21 cellular contexts compared by ENCODE assay signal in the genomic region with DNA sequence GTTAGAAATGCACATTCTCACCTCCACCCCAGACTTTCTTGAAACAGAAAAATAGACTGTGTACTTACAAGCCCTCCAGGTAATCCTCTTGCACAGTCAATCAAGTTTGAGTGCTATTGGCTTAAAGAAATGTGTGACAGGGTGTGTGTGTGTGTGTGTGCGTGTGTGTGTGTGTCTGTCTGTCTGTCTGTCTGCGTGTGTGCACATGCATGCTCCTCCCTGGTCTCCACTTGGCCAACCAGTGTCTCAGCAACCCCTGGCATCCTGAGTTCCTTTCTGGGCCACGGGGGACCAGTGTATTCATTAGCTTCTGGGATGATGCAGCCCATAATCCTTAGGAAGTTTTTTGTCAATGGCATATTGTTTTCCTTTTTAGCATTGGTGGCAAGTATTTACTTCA. TPM values are rescaled to one million over a fixed set of nuclear protein-coding genes. Genes with fewer than 3 reads are reported as not detected.
DNase-seq lines count a peak whose midpoint lies in the region; ATAC-seq and TF ChIP-seq lines count a peak whose summit lies in the region.
"Had no signal": no experiment of that assay in that cellular context is flagged by ENCODE, and none has a peak within 500 bp of the region (broad histone marks: within the 10 kb centered on the region; RNA-seq: fewer than 3 reads in every experiment).

No MANE protein-coding gene starts in this region.

- H2BK5ac ChIP-seq in trophoblast cell (ENCODE audit: low read depth, low read length, poor library complexity): no peak overlapping the region

- peaks cover 26% of the 10 kb centered on the region for H3K27me3 Mint-ChIP-seq in glutamatergic neuron (ENCODE audit: unreplicated experiment)

- H2BK120ac ChIP-seq in trophoblast cell (ENCODE audit: insufficient read depth, low read length, poor library complexity): no peak overlapping the region

- no peak for TF ChIP-seq CTCF in glutamatergic neuron (IDR thresholded peaks at IDR 0.05; ENCODE audit: partially characterized antibody, unreplicated experiment)

- no peak overlapping the region for H3K4ac ChIP-seq in trophoblast cell (ENCODE audit: low read depth, low read length)

- no peaks in the 10 kb centered on the region for H3K36me3 Mint-ChIP-seq in glutamatergic neuron (ENCODE audit: unreplicated experiment)
- H3K36me3 Mint-ChIP-seq: memory B cell had no signal

- H3K9me3 ChIP-seq in trophoblast cell (ENCODE audit: insufficient read depth, low read depth, low read length): no peaks in the 10 kb centered on the region
- H3K9me3 ChIP-seq: uterus had no signal

- no peak overlapping the region for H3K18ac ChIP-seq in trophoblast cell (ENCODE audit: low read length)

- no peak overlapping the region for H4K12ac ChIP-seq in trophoblast cell (ENCODE audit: low read depth, low read length)

- no peak overlapping the region for H3K23ac ChIP-seq in trophoblast cell (ENCODE audit: low read length)

- no peak overlapping the region for H3K14ac ChIP-seq in trophoblast cell (ENCODE audit: low read length)

- peak overlapping the region; percentile 99 for H3K27ac Mint-ChIP-seq in glutamatergic neuron (ENCODE audit: unreplicated experiment)
- H3K27ac Mint-ChIP-seq: activated CD4-positive, alpha-beta memory T cell treated with anti-CD3 and anti-CD28 coated beads, Interleukin-2, amount 10 ng/mL, durations not matched to agents 7 days and 5 days; memory B cell had no signal

- ATAC-seq in GM19328 (IDR thresholded peaks at IDR 0.05; ENCODE audit: unreplicated experiment): no peak

- H2AK5ac ChIP-seq in trophoblast cell (ENCODE audit: low read length): no peak overlapping the region

- no peak overlapping the region for H2AFZ ChIP-seq in trophoblast cell (ENCODE audit: insufficient read depth, low read length, poor library complexity)

- H3K4me3 Mint-ChIP-seq in glutamatergic neuron (ENCODE audit: unreplicated experiment): peak overlapping the region; percentile 84
- H3K4me3 Mint-ChIP-seq: activated CD4-positive, alpha-beta memory T cell treated with anti-CD3 and anti-CD28 coated beads, Interleukin-2, amount 10 ng/mL, durations not matched to agents 7 days and 5 days; memory B cell; nephron progenitor cell had no signal

- H3K4me1 ChIP-seq in trophoblast cell (ENCODE audit: control insufficient read depth in 1 of 2, insufficient read depth in 2 of 2, low read length in 2 of 2): peaks cover 24 to 29% of the 10 kb centered on the region in 2 experiments

- no CpG with 5 or more reads among the region's 3 CpGs for WGBS in trophoblast cell (ENCODE audit: extremely low coverage, insufficient coverage, insufficient read length)

- H3K4me2 ChIP-seq in trophoblast cell (ENCODE audit: low read length): no peak overlapping the region

- no peak overlapping the region for H4K8ac ChIP-seq in trophoblast cell (ENCODE audit: low read depth, low read length)

- H3K4me3 ChIP-seq in trophoblast cell (ENCODE audit: low read depth, low read length): no peak overlapping the region
- H3K4me3 ChIP-seq: uterus had no signal

- no peak overlapping the region for H2BK12ac ChIP-seq in trophoblast cell (ENCODE audit: low read length)

- H3K36me3 ChIP-seq in trophoblast cell (ENCODE audit: control insufficient read depth in 1 of 2, insufficient read depth in 2 of 2, low read length in 2 of 2): no peaks in the 10 kb centered on the region
- H3K36me3 ChIP-seq: uterus had no signal

- H3K27ac ChIP-seq in angular gyrus (ENCODE audit: low read depth, low read length): peak overlapping the region; percentile 14
- peak overlapping the region; percentile 16 for H3K27ac ChIP-seq in trophoblast cell (ENCODE audit: low read depth, low read length)
- H3K27ac ChIP-seq: 22Rv1, uterus had no signal

- DNase-seq in NK-92 treated with Interleukin-12 subunit alpha and Interleukin-12 subunit beta, amount 100 ng/mL, for 24 hours (lab: John Stamatoyannopoulos, UW): peak; percentile 38
- DNase-seq in NK-92 (lab: John Stamatoyannopoulos, UW; ENCODE audit: unreplicated experiment): no peak
- no peak for DNase-seq in glutamatergic neuron
- DNase-seq in trophoblast cell: no peak
- no peak for DNase-seq in activated effector memory CD4-positive, alpha-beta T cell treated with anti-CD3 and anti-CD28 coated beads, Interleukin-2, amount 50 U/mL, for 16 hours
- no peak for DNase-seq in activated CD8-positive, alpha-beta memory T cell treated with anti-CD3 and anti-CD28 coated beads, Interleukin-2, amount 50 U/mL, for 4 hours
- DNase-seq: activated CD4-positive, alpha-beta memory T cell treated with anti-CD3 and anti-CD28 coated beads, Interleukin-2, amount 10 ng/mL, durations not matched to agents 7 days and 5 days; activated CD4-positive, CD25-positive, alpha-beta regulatory T cell; activated naive CD4-positive, alpha-beta T cell treated with Interleukin-2 at 50 U/mL for 16 hours; AML-193; amygdala; Calu3; effector memory CD4-positive, alpha-beta T cell; hippocampal formation; nephron progenitor cell; T1000; uterus had no signal

- no peak overlapping the region for H3K9ac ChIP-seq in trophoblast cell (ENCODE audit: low read length)

- no peaks in the 10 kb centered on the region for H3K27me3 ChIP-seq in trophoblast cell (ENCODE audit: insufficient read depth, low read length)
- H3K27me3 ChIP-seq: uterus had no signal

- H4K91ac ChIP-seq in trophoblast cell (ENCODE audit: low read depth, low read length): no peak overlapping the region

- H3K79me2 ChIP-seq in trophoblast cell (ENCODE audit: control insufficient read depth, insufficient read depth, low read length, poor library complexity): peaks cover 10% of the 10 kb centered on the region

- peaks cover 23% of the 10 kb centered on the region for H3K79me1 ChIP-seq in trophoblast cell (ENCODE audit: low read length)

- H3K4me1 Mint-ChIP-seq in glutamatergic neuron (ENCODE audit: low read depth, unreplicated experiment): peaks cover 80% of the 10 kb centered on the region

- H3K9me3 Mint-ChIP-seq in glutamatergic neuron (ENCODE audit: unreplicated experiment): peaks cover 34% of the 10 kb centered on the region
- H3K9me3 Mint-ChIP-seq: activated CD4-positive, alpha-beta memory T cell treated with anti-CD3 and anti-CD28 coated beads, Interleukin-2, amount 10 ng/mL, durations not matched to agents 7 days and 5 days; memory B cell; nephron progenitor cell had no signal

RNA-seq across cellular contexts. Expression of gene SCHIP1, which starts 20.2 kb away (rescaled TPM):
- 76.3 TPM for total RNA-seq in glutamatergic neuron (ENCODE audit: unreplicated experiment)
- polyA plus RNA-seq in trophoblast cell (2013): 12.8 and 13.8 TPM in 2 replicates
